Comparison of ENCODE assay signal across 7 cellular contexts in the genomic region with DNA sequence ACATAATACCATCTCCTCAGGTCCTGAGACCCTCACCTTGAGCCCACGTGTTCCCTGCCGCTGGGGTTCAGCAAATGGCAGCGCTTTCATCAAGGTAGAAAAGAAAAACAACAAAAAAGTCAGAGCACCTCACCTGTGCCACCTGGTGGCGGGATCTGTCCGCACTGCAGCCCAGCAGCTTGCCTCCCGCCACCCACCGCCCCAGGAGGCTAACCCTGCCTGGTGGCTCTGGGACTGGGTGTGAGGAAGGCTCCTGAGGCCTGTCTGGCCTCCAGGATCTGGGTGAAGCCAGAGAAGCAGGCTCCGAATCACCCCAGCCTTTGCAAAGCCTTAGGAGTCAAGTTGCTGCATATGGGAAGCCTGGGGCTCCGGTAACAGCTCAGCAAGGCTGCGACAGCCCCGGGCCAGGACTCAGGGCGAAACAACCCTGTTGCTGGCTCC.
A peak's percentile ranks its signal among the peaks of the same experiment; 100 is the strongest.
DNase-seq lines count a peak whose midpoint lies in the region; ATAC-seq and TF ChIP-seq lines count a peak whose summit lies in the region.

No MANE protein-coding gene starts in this region.

- H3K18ac ChIP-seq in H9 (ENCODE audit: insufficient read length, low read depth, low read length) (no peak overlapping the region), mesenchymal stem cell (ENCODE audit: low read depth in 1 of 2, low read length in 2 of 2) (peak overlapping the region in 1 of 2 experiments; percentile 33)

- no peak overlapping the region for H3K27ac Mint-ChIP-seq in H9

- no peak overlapping the region for H2BK20ac ChIP-seq in H9 (ENCODE audit: low read depth, low read length, poor library complexity, severe bottlenecking)

- H2AK5ac ChIP-seq in H9 (ENCODE audit: insufficient read length, low read length), result no peak overlapping the region
- no peak overlapping the region for H2AK5ac ChIP-seq in mesenchymal stem cell (ENCODE audit: low read length, severe bottlenecking)

- H3K9me3 ChIP-seq in H9 (ENCODE audit: control insufficient read depth, low read depth, low read length) (peaks cover 6% of the 10 kb centered on the region), adipocyte (ENCODE audit: control insufficient read depth, low read length) (peaks cover 28% of the 10 kb centered on the region), mesenchymal stem cell (ENCODE audit: control insufficient read depth, low read length) (peaks cover 18% of the 10 kb centered on the region)

- H2BK15ac ChIP-seq in H9 (ENCODE audit: low read depth, low read length), result no peak overlapping the region
- H2BK15ac ChIP-seq in mesenchymal stem cell (ENCODE audit: low read depth, poor library complexity, severe bottlenecking), result no peak overlapping the region

- peak; percentile 95 for TF ChIP-seq CTCF in H9 (conservative IDR thresholded peaks at IDR 0.05)

- peaks cover 35% of the 10 kb centered on the region for H3K27me3 Mint-ChIP-seq in H9 (ENCODE audit: low read depth)

- H4K5ac ChIP-seq in H9 (ENCODE audit: insufficient read length, low read depth, low read length), result no peak overlapping the region

- no peak overlapping the region for H3K56ac ChIP-seq in H9 (ENCODE audit: insufficient read length, low read depth, low read length)

- H3K27ac ChIP-seq in H9 (ENCODE audit: insufficient read length, low read depth, low read length) (no peak overlapping the region), mesenchymal stem cell (ENCODE audit: low read length, poor library complexity, severe bottlenecking) (no peak overlapping the region)

- no peak overlapping the region for H2BK12ac ChIP-seq in H9 (ENCODE audit: insufficient read length, low read depth, low read length)
- H2BK12ac ChIP-seq in mesenchymal stem cell (ENCODE audit: low read length in 2 of 2), result no peak overlapping the region

- no peak for ATAC-seq in HG03280 (IDR thresholded peaks at IDR 0.05; ENCODE audit: unreplicated experiment)
- ATAC-seq in activated CD4-positive, CD25-positive, alpha-beta regulatory T cell treated with anti-CD3 and anti-CD28 coated beads, Interleukin-2, amount 50 U/mL, for 24 hours, result no peak
- no peak for ATAC-seq in GM18861 (IDR thresholded peaks at IDR 0.05; ENCODE audit: unreplicated experiment)

- H3K9me3 Mint-ChIP-seq in H9, result peaks cover 9 to 10% of the 10 kb centered on the region in 2 experiments; a peak in 4 of 5 replicates

- H3K4me3 ChIP-seq in adipocyte (ENCODE audit: low read length), result no peak overlapping the region
- H3K4me3 ChIP-seq in mesenchymal stem cell (ENCODE audit: insufficient read depth in 1 of 2, low read depth in 1 of 2, low read length in 2 of 2), result no peak overlapping the region

- H4K91ac ChIP-seq in H9 (ENCODE audit: insufficient read length, low read depth, low read length) (no peak overlapping the region), mesenchymal stem cell (ENCODE audit: low read length) (peak overlapping the region; percentile 27)

- H3K27me3 ChIP-seq in H9 (ENCODE audit: insufficient read depth, low read length), result no peaks in the 10 kb centered on the region
- peaks cover 43% of the 10 kb centered on the region for H3K27me3 ChIP-seq in adipocyte (replicated peaks; ENCODE audit: control insufficient read depth, insufficient read depth, low read length)
- H3K27me3 ChIP-seq in mesenchymal stem cell (ENCODE audit: control insufficient read depth in 1 of 2, insufficient read depth in 1 of 2, low read length in 2 of 2), result peaks cover 0 to 30% of the 10 kb centered on the region in 2 experiments

- DNase-seq in Daoy (ENCODE audit: low read depth), result peak; percentile 36
- peak; percentile 79 for DNase-seq in H9
- DNase-seq in adipocyte (ENCODE audit: low read depth), result peak; percentile 10
- no peak for DNase-seq in mesenchymal stem cell

- no peaks in the 10 kb centered on the region for H4K20me1 ChIP-seq in H9 (ENCODE audit: control insufficient read depth, insufficient read depth, insufficient read length)

- H3K4ac ChIP-seq in H9 (ENCODE audit: low read depth, low read length) (no peak overlapping the region), mesenchymal stem cell (ENCODE audit: low read depth in 1 of 2, low read length in 2 of 2) (no peak overlapping the region)

- H3K36me3 Mint-ChIP-seq in H9 (ENCODE audit: insufficient read depth in 1 of 3, low read depth in 3 of 3), result peaks cover 0 to 6% (median 4%) of the 10 kb centered on the region in 3 experiments; a peak in 4 of 7 replicates

- H3K9ac ChIP-seq in H9 (ENCODE audit: extremely low read depth, insufficient read length, low read length), result no peak overlapping the region
- no peak overlapping the region for H3K9ac ChIP-seq in adipocyte (ENCODE audit: low read length)
- H3K9ac ChIP-seq in mesenchymal stem cell (ENCODE audit: low read length), result no peak overlapping the region

- H2AFZ ChIP-seq in H9 (ENCODE audit: low read length), result no peak overlapping the region
- no peak overlapping the region for H2AFZ ChIP-seq in mesenchymal stem cell (ENCODE audit: low read depth, low read length)

- H3K14ac ChIP-seq in H9 (ENCODE audit: insufficient read depth, low read length), result no peak overlapping the region
- no peak overlapping the region for H3K14ac ChIP-seq in mesenchymal stem cell (ENCODE audit: low read length in 2 of 2)

- H2BK5ac ChIP-seq in H9 (ENCODE audit: insufficient read length, low read length) (no peak overlapping the region), mesenchymal stem cell (ENCODE audit: low read depth, low read length, poor library complexity, severe bottlenecking) (no peak overlapping the region)

- H3K79me1 ChIP-seq in H9 (ENCODE audit: insufficient read depth, low read depth, low read length, poor library complexity, severe bottlenecking) (no peaks in the 10 kb centered on the region), mesenchymal stem cell (replicated peaks; ENCODE audit: low read length, poor library complexity, severe bottlenecking) (no peaks in the 10 kb centered on the region)

- no peaks in the 10 kb centered on the region for H3K23me2 ChIP-seq in H9 (ENCODE audit: insufficient read length, low read depth, low read length, poor library complexity, severe bottlenecking)

- H3K36me3 ChIP-seq in adipocyte (ENCODE audit: control insufficient read depth, insufficient read depth, low read length, severe bottlenecking) (no peaks in the 10 kb centered on the region), mesenchymal stem cell (ENCODE audit: control insufficient read depth in 1 of 2, insufficient read depth in 2 of 2, low read depth in 1 of 2, low read length in 2 of 2) (peaks cover 0 to 4% of the 10 kb centered on the region in 2 experiments)

- no peak overlapping the region for H3T11ph ChIP-seq in H9 (ENCODE audit: low read length)

- H3K4me1 ChIP-seq in H9 (ENCODE audit: insufficient read depth, low read length) (no peaks in the 10 kb centered on the region), adipocyte (ENCODE audit: control insufficient read depth, insufficient read depth, low read length) (no peaks in the 10 kb centered on the region), mesenchymal stem cell (ENCODE audit: control insufficient read depth, insufficient read depth, low read depth, low read length) (no peaks in the 10 kb centered on the region)

- H3K4me2 ChIP-seq in H9 (ENCODE audit: insufficient read depth, insufficient read length, low read length) (no peak overlapping the region), mesenchymal stem cell (ENCODE audit: low read length, poor library complexity, severe bottlenecking) (no peak overlapping the region)

- H3K79me2 ChIP-seq in H9 (ENCODE audit: insufficient read depth, low read length), result no peaks in the 10 kb centered on the region

- peaks cover 0 to 2% of the 10 kb centered on the region in 2 experiments; a peak in 1 of 4 replicates for H3K4me1 Mint-ChIP-seq in H9

- no peak overlapping the region for H2BK120ac ChIP-seq in H9 (ENCODE audit: low read depth, low read length, poor library complexity, severe bottlenecking)
- no peak overlapping the region for H2BK120ac ChIP-seq in mesenchymal stem cell (ENCODE audit: low read depth, low read length)

- no peak overlapping the region for H3K23ac ChIP-seq in H9 (ENCODE audit: insufficient read length, low read depth, low read length)
- peak overlapping the region in 1 of 2 experiments; percentile 79 for H3K23ac ChIP-seq in mesenchymal stem cell (ENCODE audit: low read length in 2 of 2)

- H4K8ac ChIP-seq in H9 (replicated peaks; ENCODE audit: insufficient read length, low read depth, low read length), result no peak overlapping the region
- H4K8ac ChIP-seq in mesenchymal stem cell (ENCODE audit: low read length), result peak overlapping the region; percentile 37

- H3K4me3 Mint-ChIP-seq in H9, result no peak overlapping the region

- no CpG with 5 or more reads among the region's 12 CpGs for WGBS in H9 (ENCODE audit: extremely low coverage, insufficient read length, low lambda C conversion rate)
- 63% methylated on average over 12 of the region's 12 CpGs for WGBS in mesenchymal stem cell
